2 cellular contexts compared by ENCODE assay signal in genomic region chr22:25236417-25236816, GRCh38.
TF ChIP-seq lines count a peak whose summit lies in the region.

No MANE protein-coding gene starts in this region.

TF ChIP-seq in HCT116, 20 proteins besides CTCF, POLR2A, EP300 and RAD21 (continued from another document):
- TF ChIP-seq MAX (IDR thresholded peaks at IDR 0.05) (no peak), ZBTB33 (IDR thresholded peaks at IDR 0.05; ENCODE audit: extremely low read depth, insufficient replicate concordance, low read length) (no peak)

TF ChIP-seq in WTC11, 78 proteins besides CTCF, POLR2A, EP300 and RAD21 (continued from another document):
- TF ChIP-seq ZNF532 (CRISPR knock-in tag; IDR thresholded peaks at IDR 0.05; ENCODE audit: borderline replicate concordance) (no peak), ZBTB43 (CRISPR knock-in tag; IDR thresholded peaks at IDR 0.05) (no peak), SMAD3 (CRISPR knock-in tag; IDR thresholded peaks at IDR 0.05; ENCODE audit: borderline replicate concordance) (no peak), ZNF671 (CRISPR knock-in tag; IDR thresholded peaks at IDR 0.05) (no peak), ZNF121 (CRISPR knock-in tag; IDR thresholded peaks at IDR 0.05) (no peak), NFE2L1 (CRISPR knock-in tag; IDR thresholded peaks at IDR 0.05) (no peak), SOX15 (CRISPR knock-in tag; IDR thresholded peaks at IDR 0.05) (no peak), HMGA2 (CRISPR knock-in tag; IDR thresholded peaks at IDR 0.05) (no peak), ZNF423 (CRISPR knock-in tag; IDR thresholded peaks at IDR 0.05) (no peak), PRRX2 (CRISPR knock-in tag; IDR thresholded peaks at IDR 0.05) (no peak), SMAD4 (CRISPR knock-in tag; IDR thresholded peaks at IDR 0.05) (no peak)
- TF ChIP-seq, protein P1, sequence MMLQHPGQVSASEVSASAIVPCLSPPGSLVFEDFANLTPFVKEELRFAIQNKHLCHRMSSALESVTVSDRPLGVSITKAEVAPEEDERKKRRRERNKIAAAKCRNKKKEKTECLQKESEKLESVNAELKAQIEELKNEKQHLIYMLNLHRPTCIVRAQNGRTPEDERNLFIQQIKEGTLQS (CRISPR knock-in tag; conservative IDR thresholded peaks at IDR 0.05): no peak
- TF ChIP-seq, protein P2, sequence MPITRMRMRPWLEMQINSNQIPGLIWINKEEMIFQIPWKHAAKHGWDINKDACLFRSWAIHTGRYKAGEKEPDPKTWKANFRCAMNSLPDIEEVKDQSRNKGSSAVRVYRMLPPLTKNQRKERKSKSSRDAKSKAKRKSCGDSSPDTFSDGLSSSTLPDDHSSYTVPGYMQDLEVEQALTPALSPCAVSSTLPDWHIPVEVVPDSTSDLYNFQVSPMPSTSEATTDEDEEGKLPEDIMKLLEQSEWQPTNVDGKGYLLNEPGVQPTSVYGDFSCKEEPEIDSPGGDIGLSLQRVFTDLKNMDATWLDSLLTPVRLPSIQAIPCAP (CRISPR knock-in tag; IDR thresholded peaks at IDR 0.05): no peak
